ENCODE assay signal across 9 cellular contexts in genomic region chrX:40543661-40544328, GRCh38. TPM values are rescaled to one million over a fixed set of nuclear protein-coding genes. Genes with fewer than 3 reads are reported as not detected.
DNase-seq lines count a peak whose midpoint lies in the region; ATAC-seq and TF ChIP-seq lines count a peak whose summit lies in the region.
"Had no signal": no experiment of that assay in that cellular context is flagged by ENCODE, and none has a peak within 500 bp of the region (broad histone marks: within the 10 kb centered on the region; RNA-seq: fewer than 3 reads in every experiment).

No MANE protein-coding gene starts in this region.

- no peaks in the 10 kb centered on the region for H3K79me2 ChIP-seq in GM23338 (replicated peaks; ENCODE audit: insufficient read depth)

- no peak overlapping the region for H3K27ac ChIP-seq in CD4-positive, CD25-positive, alpha-beta regulatory T cell (ENCODE audit: insufficient read depth, low read length, poor library complexity, severe bottlenecking)
- H3K27ac ChIP-seq in GM23338 (ENCODE audit: low read depth), result no peak overlapping the region
- H3K27ac ChIP-seq: SJSA1 had no signal

- no peaks in the 10 kb centered on the region for H3F3A ChIP-seq in GM23338 (replicated peaks; ENCODE audit: low read depth)

- H3K27me3 ChIP-seq in CD4-positive, CD25-positive, alpha-beta regulatory T cell (ENCODE audit: control insufficient read depth, insufficient read depth, low read length), result no peaks in the 10 kb centered on the region
- H3K27me3 ChIP-seq in GM23338 (ENCODE audit: insufficient read depth), result no peaks in the 10 kb centered on the region
- H3K27me3 ChIP-seq: SJSA1 had no signal

- H3K27me3 Mint-ChIP-seq in CD4-positive, CD25-positive, alpha-beta regulatory T cell, result peaks cover 10% of the 10 kb centered on the region
- H3K27me3 Mint-ChIP-seq in GM23338 (ENCODE audit: insufficient read depth, low read depth, poor library complexity) (no peaks in the 10 kb centered on the region), type B pancreatic cell (no peaks in the 10 kb centered on the region)

- peaks cover 9% of the 10 kb centered on the region for H3K4me1 ChIP-seq in CD4-positive, CD25-positive, alpha-beta regulatory T cell (ENCODE audit: control insufficient read depth, insufficient read depth, low read length, poor library complexity, severe bottlenecking)
- H3K4me1 ChIP-seq in GM23338 (ENCODE audit: insufficient read depth), result no peaks in the 10 kb centered on the region; the same call in 1 of the 2 replicates
- H3K4me1 ChIP-seq: SJSA1 had no signal

- no peak overlapping the region for H3K4me2 ChIP-seq in GM23338

- no peak for ATAC-seq in CD4-positive, CD25-positive, alpha-beta regulatory T cell (ENCODE audit: low read depth in 2 of 2)
- ATAC-seq in GM23338 (peak; percentile 32), left colon (peak; percentile 57), HG03432 (IDR thresholded peaks at IDR 0.05; ENCODE audit: unreplicated experiment) (no peak)
- no peak for ATAC-seq in stimulated activated naive CD8-positive, alpha-beta T cell treated with anti-CD3 and anti-CD28 coated beads, Interleukin-15, Interleukin-2, amounts not matched to agents 100 U/mL and 50 U/mL, for 24 hours

- H3K4me3 ChIP-seq in CD4-positive, CD25-positive, alpha-beta regulatory T cell (ENCODE audit: low read depth, low read length), result no peak overlapping the region
- H3K4me3 ChIP-seq in GM23338, result no peak overlapping the region
- H3K4me3 ChIP-seq: SJSA1 had no signal

- H3K4me1 Mint-ChIP-seq in CD4-positive, CD25-positive, alpha-beta regulatory T cell, result peaks cover 0 to 23% (median 4%) of the 10 kb centered on the region in 4 donors
- peaks cover 22% of the 10 kb centered on the region for H3K4me1 Mint-ChIP-seq in GM23338
- peaks cover 29% of the 10 kb centered on the region for H3K4me1 Mint-ChIP-seq in type B pancreatic cell (ENCODE audit: unreplicated experiment)

- no peaks in the 10 kb centered on the region for H3K36me3 Mint-ChIP-seq in CD4-positive, CD25-positive, alpha-beta regulatory T cell
- H3K36me3 Mint-ChIP-seq in GM23338 (ENCODE audit: low read depth) (no peaks in the 10 kb centered on the region), type B pancreatic cell (no peaks in the 10 kb centered on the region)

- intact Hi-C loops in left colon (cut with DNase I, micrococcal nuclease), result no loop called here

- H3K36me3 ChIP-seq in CD4-positive, CD25-positive, alpha-beta regulatory T cell (ENCODE audit: control insufficient read depth, insufficient read depth, low read length), result no peaks in the 10 kb centered on the region
- H3K36me3 ChIP-seq in GM23338 (ENCODE audit: insufficient read depth), result no peaks in the 10 kb centered on the region
- H3K36me3 ChIP-seq: SJSA1 had no signal

- no peaks in the 10 kb centered on the region for H3K9me3 ChIP-seq in CD4-positive, CD25-positive, alpha-beta regulatory T cell (ENCODE audit: control insufficient read depth in 2 of 2, low read length in 2 of 2)
- H3K9me3 ChIP-seq: SJSA1 had no signal

- peaks cover 0 to 1% (median 0%) of the 10 kb centered on the region in 7 donors for H3K9me3 Mint-ChIP-seq in CD4-positive, CD25-positive, alpha-beta regulatory T cell
- H3K9me3 Mint-ChIP-seq in GM23338 (no peaks in the 10 kb centered on the region), type B pancreatic cell (no peaks in the 10 kb centered on the region)

- peak overlapping the region; percentile 64 for H2AFZ ChIP-seq in GM23338

- peak; percentile 66 to 67 for TF ChIP-seq CTCF in GM23338 (conservative IDR thresholded peaks at IDR 0.05; ENCODE audit: low read depth in 2 of 2)
- TF ChIP-seq CTCF in type B pancreatic cell (conservative IDR thresholded peaks at IDR 0.05), result peak; percentile 90

- peak in 2 of 3 donors; percentile 38 to 61 for DNase-seq in CD4-positive, CD25-positive, alpha-beta regulatory T cell
- DNase-seq in GM23338 (ENCODE audit: low spot score) (peak; percentile 87), NCI-H82 treated with DMSO at 0.1 percent for 48 hours (lab: John Stamatoyannopoulos, UW; ENCODE audit: unreplicated experiment) (peak; percentile 61), cerebellum (ENCODE audit: low spot score) (peak; percentile 38), left colon (no peak), type B pancreatic cell (ENCODE audit: extremely low spot score, unreplicated experiment) (no peak)
- DNase-seq in stimulated activated naive CD8-positive, alpha-beta T cell treated with anti-CD3 and anti-CD28 coated beads, Interleukin-15, Interleukin-2, amounts not matched to agents 100 U/mL and 50 U/mL, for 24 hours, result no peak

- no peaks in the 10 kb centered on the region for H3K9me2 ChIP-seq in GM23338 (ENCODE audit: insufficient read depth)

- H3K4me3 Mint-ChIP-seq in CD4-positive, CD25-positive, alpha-beta regulatory T cell, result peak overlapping the region in 1 of 4 donors; percentile 51
- no peak overlapping the region for H3K4me3 Mint-ChIP-seq in GM23338
- peak overlapping the region; percentile 63 for H3K4me3 Mint-ChIP-seq in type B pancreatic cell

- H3K27ac Mint-ChIP-seq in CD4-positive, CD25-positive, alpha-beta regulatory T cell, result peak overlapping the region in 1 of 3 donors; percentile 29
- H3K27ac Mint-ChIP-seq in GM23338, result 0 out of 2 replicates have a peak overlapping the region, but pooled peaks have one; percentile 56
- H3K27ac Mint-ChIP-seq in type B pancreatic cell, result peak overlapping the region; percentile 85

- no peaks in the 10 kb centered on the region for H4K20me1 ChIP-seq in GM23338 (replicated peaks; ENCODE audit: insufficient read depth)

TF ChIP-seq in GM23338, 12 proteins besides CTCF, POLR2A, EP300 and RAD21 (continues in another document):
- TF ChIP-seq EZH2phosphoT487 (IDR thresholded peaks at IDR 0.05; ENCODE audit: unreplicated experiment) (no peak), NANOG (IDR thresholded peaks at IDR 0.05; ENCODE audit: borderline replicate concordance) (no peak), JUNB (IDR thresholded peaks at IDR 0.05; ENCODE audit: unreplicated experiment) (no peak), CREB1 (CRISPR knock-in tag; IDR thresholded peaks at IDR 0.05; ENCODE audit: low read depth) (no peak), ZNF462 (CRISPR knock-in tag; IDR thresholded peaks at IDR 0.05) (no peak)

RNA-seq across cellular contexts. Expression of gene ATP6AP2, which starts 37.0 kb away (rescaled TPM):
- 63.2 TPM for total RNA-seq in CD4-positive, CD25-positive, alpha-beta regulatory T cell
- polyA plus RNA-seq in CD4-positive, CD25-positive, alpha-beta regulatory T cell, result 100 to 1,000 TPM; 153 to 209 (median 163) TPM
- total RNA-seq in GM23338 (2014; rRNA removed; shearing (Covaris generic)), result 77.1 and 80.1 TPM in 2 replicates
- polyA plus RNA-seq in GM23338 (2016; fragmentation: Nextera tagmentation; extraction: Ambion mirVana), result 76.6 and 88.7 TPM in 2 replicates
- total RNA-seq in cerebellum (96.6 TPM), left colon (10 to 100 TPM; 74.0 to 88.1 TPM), type B pancreatic cell (ENCODE audit: low replicate concordance) (98.0 and 160 TPM in 2 replicates)

Comparison
In these comparisons a context has a peak if more than half of its experiments do, and no peak if none do; other contexts are left out.
1. ATAC-seq: peak in GM23338 (single experiment) and left colon (single experiment); none in CD4-positive, CD25-positive, alpha-beta regulatory T cell (0 of 2), HG03432 (single experiment) and stimulated activated naive CD8-positive, alpha-beta T cell treated with anti-CD3 and anti-CD28 coated beads, Interleukin-15, Interleukin-2, amounts not matched to agents 100 U/mL and 50 U/mL, for 24 hours (single experiment).
2. DNase-seq: peak in CD4-positive, CD25-positive, alpha-beta regulatory T cell (2 of 3), GM23338 (single experiment), NCI-H82 treated with DMSO at 0.1 percent for 48 hours (single experiment) and cerebellum (single experiment); none in left colon (0 of 2), type B pancreatic cell (single experiment) and stimulated activated naive CD8-positive, alpha-beta T cell treated with anti-CD3 and anti-CD28 coated beads, Interleukin-15, Interleukin-2, amounts not matched to agents 100 U/mL and 50 U/mL, for 24 hours (single experiment).